In genomic region chr5:134825212-134825611, GRCh38 we compare ENCODE assay signal across 24 cellular contexts. TPM values are rescaled to one million over a fixed set of nuclear protein-coding genes. Genes with fewer than 3 reads are reported as not detected.
DNase-seq lines count a peak whose midpoint lies in the region; ATAC-seq and TF ChIP-seq lines count a peak whose summit lies in the region.
"Had no signal": no experiment of that assay in that cellular context is flagged by ENCODE, and none has a peak within 500 bp of the region (broad histone marks: within the 10 kb centered on the region; RNA-seq: fewer than 3 reads in every experiment).

No MANE protein-coding gene starts in this region.

- H3K36me3 ChIP-seq in A673 (ENCODE audit: insufficient read depth, low read length, poor library complexity, severe bottlenecking) = peaks cover 41% of the 10 kb centered on the region
- peaks cover 0 to 51% of the 10 kb centered on the region in 2 donors for H3K36me3 ChIP-seq in adrenal gland (replicated peaks in 1 of 2)
- H3K36me3 ChIP-seq: ovary had no signal

- H3K27me3 Mint-ChIP-seq in activated T-helper 17 cell treated with anti-CD3 and anti-CD28 coated beads, Interleukin-2, amount 50 U/mL, for 72 hours = no peaks in the 10 kb centered on the region
- H3K27me3 Mint-ChIP-seq: activated naive CD8-positive, alpha-beta T cell treated with anti-CD3 and anti-CD28 coated beads for 36 hours; stimulated activated naive B cell treated with anti-CD40 and anti-IgM and Interleukin-4, amounts not matched to agents 10 μg/mL and 1 μg/mL and 100 μg/mL, for 72 hours; type B pancreatic cell had no signal

- H3K27me3 ChIP-seq in A673 (replicated peaks; ENCODE audit: insufficient read depth, low read depth, low read length, poor library complexity) (no peaks in the 10 kb centered on the region), adrenal gland (no peaks in the 10 kb centered on the region)
- H3K27me3 ChIP-seq: ovary had no signal

- no peaks in the 10 kb centered on the region for H3K9me3 Mint-ChIP-seq in activated T-helper 17 cell treated with anti-CD3 and anti-CD28 coated beads, Interleukin-2, amount 50 U/mL, for 72 hours
- H3K9me3 Mint-ChIP-seq: activated naive CD8-positive, alpha-beta T cell treated with anti-CD3 and anti-CD28 coated beads for 36 hours; immature natural killer cell; stimulated activated naive B cell treated with anti-CD40 and anti-IgM and Interleukin-4, amounts not matched to agents 10 μg/mL and 1 μg/mL and 100 μg/mL, for 72 hours; type B pancreatic cell had no signal

- peaks cover 98% of the 10 kb centered on the region for H3K36me3 Mint-ChIP-seq in activated T-helper 17 cell treated with anti-CD3 and anti-CD28 coated beads, Interleukin-2, amount 50 U/mL, for 72 hours (ENCODE audit: low read depth)

- CTCF ChIA-PET in A673 (lab: Charles Lee) = no interaction called here

- WGBS in adrenal gland, 4 donors = 81 to 85% (median 84%) methylated on average over 7 of the region's 7 CpGs

- no peak for ATAC-seq in activated T-helper 17 cell treated with anti-CD3 and anti-CD28 coated beads, Interleukin-2, amount 50 U/mL, for 72 hours (replicated peaks)
- no peak for ATAC-seq in HG02623 (IDR thresholded peaks at IDR 0.05; ENCODE audit: unreplicated experiment)
- ATAC-seq: activated CD8-positive, alpha-beta T cell treated with anti-CD3 and anti-CD28 coated beads, Interleukin-2, amount 10 ng/mL, durations not matched to agents 7 days and 5 days; K562; left colon; stimulated activated naive B cell treated with anti-CD40 and anti-IgM and Interleukin-4, amounts not matched to agents 10 μg/mL and 1 μg/mL and 100 μg/mL, for 72 hours had no signal

- POLR2A ChIA-PET in A673 (lab: Charles Lee; ENCODE audit: low non-redundant PET) = interaction anchor here (0.5 to 0.7 kb wide), 2 partner anchors 282 to 1237 kb away, joined by 3 read pairs; no protein-coding TSS in a partner anchor

- no TSS peak for BruUV-seq in A673 (replicated peaks; lab: Mats Ljungman, UMichigan)

- no peak for TF ChIP-seq POLR2A in adrenal gland (IDR thresholded peaks at IDR 0.05)

- DNase-seq in A673 (ENCODE audit: low spot score) (peak; percentile 71), GM12865 (ENCODE audit: low read depth) (peak; percentile 21), MV-4-11 (lab: John Stamatoyannopoulos, UW) (peak; percentile 31), NCI-H1417 (lab: John Stamatoyannopoulos, UW) (no peak), adrenal gland (no peak), NCI-H2227 treated with DMSO at 0.1 percent for 48 hours (lab: John Stamatoyannopoulos, UW) (no peak)
- DNase-seq: activated CD8-positive, alpha-beta T cell treated with anti-CD3 and anti-CD28 coated beads, Interleukin-2, amount 10 ng/mL, durations not matched to agents 7 days and 5 days; activated effector memory CD4-positive, alpha-beta T cell treated with Interleukin-2 at 50 U/mL for 16 hours; activated naive CD8-positive, alpha-beta T cell treated with anti-CD3 and anti-CD28 coated beads for 36 hours; aorta; GM23248; immature natural killer cell; left colon; mammary epithelial cell; NCI-H1436 treated with DMSO at 0.1 percent for 48 hours; NCI-H2107; ovary; stimulated activated naive B cell treated with anti-CD40 and anti-IgM and Interleukin-4, amounts not matched to agents 10 μg/mL and 1 μg/mL and 100 μg/mL, for 72 hours; substantia nigra; T-helper 2 cell had no signal

- intact Hi-C loops in A673 (cut with micrococcal nuclease; ENCODE audit: unreplicated experiment) = no loop called here
- intact Hi-C loops in adrenal gland (cut with DNase I) = no loop called here

- H3K4me1 Mint-ChIP-seq in activated T-helper 17 cell treated with anti-CD3 and anti-CD28 coated beads, Interleukin-2, amount 50 U/mL, for 72 hours = no peaks in the 10 kb centered on the region
- H3K4me1 Mint-ChIP-seq: activated naive CD8-positive, alpha-beta T cell treated with anti-CD3 and anti-CD28 coated beads for 36 hours; immature natural killer cell had no signal

- H3K27ac Mint-ChIP-seq in activated T-helper 17 cell treated with anti-CD3 and anti-CD28 coated beads, Interleukin-2, amount 50 U/mL, for 72 hours = peak overlapping the region; percentile 36
- H3K27ac Mint-ChIP-seq: activated CD8-positive, alpha-beta T cell treated with anti-CD3 and anti-CD28 coated beads, Interleukin-2, amount 10 ng/mL, durations not matched to agents 7 days and 5 days; activated naive CD8-positive, alpha-beta T cell treated with anti-CD3 and anti-CD28 coated beads for 36 hours; stimulated activated naive B cell treated with anti-CD40 and anti-IgM and Interleukin-4, amounts not matched to agents 10 μg/mL and 1 μg/mL and 100 μg/mL, for 72 hours; type B pancreatic cell had no signal

- H3K9me3 ChIP-seq in A673 (ENCODE audit: low read depth, low read length, poor library complexity, severe bottlenecking) (no peaks in the 10 kb centered on the region), adrenal gland (replicated peaks in 1 of 3) (no peaks in the 10 kb centered on the region)
- H3K9me3 ChIP-seq: ovary had no signal

- H3K4me3 ChIP-seq in A673 (ENCODE audit: low read depth, low read length, poor library complexity, severe bottlenecking) = peak overlapping the region; percentile 1
- no peak overlapping the region for H3K4me3 ChIP-seq in GM12865 (ENCODE audit: low read depth, low read length)
- no peak overlapping the region for H3K4me3 ChIP-seq in adrenal gland
- H3K4me3 ChIP-seq: GM23248, K562, ovary had no signal

- no peak overlapping the region for H3K4me3 Mint-ChIP-seq in activated T-helper 17 cell treated with anti-CD3 and anti-CD28 coated beads, Interleukin-2, amount 50 U/mL, for 72 hours
- H3K4me3 Mint-ChIP-seq: activated CD8-positive, alpha-beta T cell treated with anti-CD3 and anti-CD28 coated beads, Interleukin-2, amount 10 ng/mL, durations not matched to agents 7 days and 5 days; activated naive CD8-positive, alpha-beta T cell treated with anti-CD3 and anti-CD28 coated beads for 36 hours; immature natural killer cell; stimulated activated naive B cell treated with anti-CD40 and anti-IgM and Interleukin-4, amounts not matched to agents 10 μg/mL and 1 μg/mL and 100 μg/mL, for 72 hours; type B pancreatic cell had no signal

- peaks cover 43% of the 10 kb centered on the region for H3K4me1 ChIP-seq in A673 (ENCODE audit: insufficient read depth, low read length, poor library complexity, severe bottlenecking)
- no peaks in the 10 kb centered on the region for H3K4me1 ChIP-seq in adrenal gland (replicated peaks in 1 of 2)

- peak overlapping the region; percentile 74 for H3K27ac ChIP-seq in A673 (ENCODE audit: low read depth, low read length, poor library complexity, severe bottlenecking)
- H3K27ac ChIP-seq in adrenal gland = no peak overlapping the region
- H3K27ac ChIP-seq: GM23248, ovary had no signal

- TF ChIP-seq CTCF in A673 (conservative IDR thresholded peaks at IDR 0.05; ENCODE audit: low read depth, low read length) (no peak), GM12865 (IDR thresholded peaks at IDR 0.05; ENCODE audit: insufficient read depth, low read depth, low read length, missing control alignments) (no peak), adrenal gland (IDR thresholded peaks at IDR 0.05) (no peak)

RNA-seq across cellular contexts. Expression of gene C5orf24, which starts 20.6 kb away (rescaled TPM):
- total RNA-seq in A673 (2021) (66.4 and 67.6 TPM in 2 replicates), adrenal gland (10 to 100 TPM; 28.1 to 68.2 (median 42.4) TPM)
- 10 to 100 TPM; 32.4 to 38.0 TPM for total RNA-seq in activated T-helper 17 cell treated with anti-CD3 and anti-CD28 coated beads, Interleukin-2, amount 50 U/mL, for 72 hours
- 10 to 100 TPM; 13.5 to 57.0 (median 16.0) TPM for polyA plus RNA-seq in adrenal gland

RNA-seq across cellular contexts. Expression of gene TXNDC15, which starts 49.0 kb away (rescaled TPM):
- total RNA-seq in A673 (2021) (40.7 and 42.0 TPM in 2 replicates), adrenal gland (100 to 1,000 TPM in 4 of 8 donors, 10 to 100 TPM in 4; 62.2 to 267 (median 101) TPM)
- 10 to 100 TPM; 32.5 to 38.8 TPM for total RNA-seq in activated T-helper 17 cell treated with anti-CD3 and anti-CD28 coated beads, Interleukin-2, amount 50 U/mL, for 72 hours
- 100 to 1,000 TPM in 1 of 3 donors, 10 to 100 TPM in 2; 56.4 to 195 (median 82.7) TPM for polyA plus RNA-seq in adrenal gland

Comparison
In these comparisons a context has a peak if more than half of its experiments do, and no peak if none do; other contexts are left out.
1. DNase-seq: peak in A673 (single experiment), GM12865 (single experiment) and MV-4-11 (single experiment); none in NCI-H1417 (0 of 3), adrenal gland (0 of 7) and NCI-H2227 treated with DMSO at 0.1 percent for 48 hours (single experiment).